Comparison of ENCODE assay signal across 17 cellular contexts in the genomic region with DNA sequence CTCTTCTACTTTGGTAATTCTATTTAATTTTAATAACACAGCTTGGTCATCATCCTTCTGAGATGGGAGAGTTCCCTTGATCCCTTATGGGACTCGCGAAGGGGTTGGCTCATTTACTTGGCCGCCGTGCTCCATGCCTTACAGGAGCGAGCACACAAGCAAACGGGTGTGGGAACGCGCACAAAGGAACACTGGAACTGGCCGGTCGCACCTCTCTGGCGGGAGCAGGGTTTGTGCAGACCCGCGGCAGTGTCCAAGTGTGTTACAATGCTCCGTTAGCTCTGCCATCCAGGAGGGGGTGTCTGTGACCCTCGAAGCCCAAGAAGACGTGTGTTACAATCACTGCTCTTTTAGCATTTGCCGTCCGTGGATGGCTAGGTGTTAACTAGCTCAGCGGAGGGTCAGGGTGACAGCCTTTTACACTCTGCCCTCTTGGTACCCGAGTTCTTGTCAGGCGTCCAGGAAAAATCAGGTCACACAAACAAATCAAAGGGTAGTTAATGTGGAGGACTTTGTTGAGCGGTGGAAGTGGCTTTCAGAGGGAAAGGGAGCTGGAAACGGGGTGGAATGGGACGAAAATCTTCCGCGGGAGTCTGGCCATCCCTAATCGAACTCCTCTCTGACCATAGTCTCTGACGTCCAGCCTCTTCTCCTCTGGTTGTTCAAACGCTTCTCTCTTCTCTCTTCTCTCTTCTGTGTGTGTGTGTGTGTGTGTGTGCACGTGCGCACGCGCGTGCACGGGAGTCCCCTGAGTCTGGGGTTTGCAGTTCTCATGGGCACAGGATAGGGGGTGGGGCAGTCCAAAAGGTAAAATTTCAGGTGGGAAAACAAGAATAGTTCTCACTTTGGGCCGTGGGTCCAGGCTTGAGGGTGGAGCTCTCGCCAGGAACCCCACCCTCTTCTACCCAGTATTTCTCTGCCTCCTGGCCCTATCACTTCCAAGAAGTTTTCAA.
A peak's percentile ranks its signal among the peaks of the same experiment; 100 is the strongest.
DNase-seq lines count a peak whose midpoint lies in the region; ATAC-seq and TF ChIP-seq lines count a peak whose summit lies in the region.
"Had no signal": no experiment of that assay in that cellular context is flagged by ENCODE, and none has a peak within 500 bp of the region (broad histone marks: within the 10 kb centered on the region; RNA-seq: fewer than 3 reads in every experiment).

No MANE protein-coding gene starts in this region.

- no peaks in the 10 kb centered on the region for H3K27me3 ChIP-seq in osteoblast (ENCODE audit: insufficient read depth, low read length)
- H3K27me3 ChIP-seq: BLaER1 treated with 17β-estradiol and CSF1 and Interleukin-3, amounts not matched to agents 10 nM and 100 nM had no signal

- H3K27ac Mint-ChIP-seq in chondrocyte (ENCODE audit: unreplicated experiment) = peak overlapping the region; percentile 36
- H3K27ac Mint-ChIP-seq: B cell; CD8-positive, alpha-beta T cell had no signal

- H2AFZ ChIP-seq in osteoblast (ENCODE audit: low read length) = no peak overlapping the region
- H2AFZ ChIP-seq: GM23248 had no signal

- no peak overlapping the region for H3K4me3 Mint-ChIP-seq in chondrocyte (ENCODE audit: unreplicated experiment)
- H3K4me3 Mint-ChIP-seq: B cell; CD8-positive, alpha-beta T cell had no signal

- H3K9me3 ChIP-seq in osteoblast (ENCODE audit: low read depth, low read length) = no peaks in the 10 kb centered on the region

- H3K4me1 Mint-ChIP-seq in chondrocyte (ENCODE audit: low read depth) = peaks cover 31% of the 10 kb centered on the region

- H3K4me2 ChIP-seq in osteoblast (ENCODE audit: insufficient read depth, low read length) = no peak overlapping the region
- H3K4me2 ChIP-seq: BLaER1 treated with 17β-estradiol and CSF1 and Interleukin-3, amounts not matched to agents 10 nM and 100 nM had no signal

- H3K4me3 ChIP-seq in osteoblast (ENCODE audit: insufficient read depth, low read length) = no peak overlapping the region
- H3K4me3 ChIP-seq: BLaER1 treated with 17β-estradiol and CSF1 and Interleukin-3, amounts not matched to agents 10 nM and 100 nM; GM23248 had no signal

- ATAC-seq in Right ventricle myocardium superior (ENCODE audit: poor library complexity) (no peak), left cardiac atrium (no peak), left lobe of liver (peak; percentile 94), GM19328 (IDR thresholded peaks at IDR 0.05; ENCODE audit: unreplicated experiment) (no peak)
- ATAC-seq: CD8-positive, alpha-beta T cell had no signal

- peaks cover 5% of the 10 kb centered on the region for H3K36me3 Mint-ChIP-seq in chondrocyte (ENCODE audit: low read depth)

- intact Hi-C loops in Right ventricle myocardium superior (cut with DNase I) (no loop called here), left cardiac atrium (cut with DNase I) (no loop called here), head of caudate nucleus (cut with DNase I) (no loop called here)

- no peaks in the 10 kb centered on the region for H3K27me3 Mint-ChIP-seq in chondrocyte (ENCODE audit: low read depth)
- H3K27me3 Mint-ChIP-seq: B cell had no signal

- H3K79me2 ChIP-seq in osteoblast (ENCODE audit: insufficient read depth, low read length) = no peaks in the 10 kb centered on the region

- H3K27ac ChIP-seq in osteoblast (ENCODE audit: low read depth, low read length) = no peak overlapping the region
- H3K27ac ChIP-seq: BLaER1 treated with 17β-estradiol and CSF1 and Interleukin-3, amounts not matched to agents 10 nM and 100 nM; GM23248; HL-60 had no signal

- no peaks in the 10 kb centered on the region for H3K36me3 ChIP-seq in osteoblast (ENCODE audit: insufficient read depth, low read length)

- no peaks in the 10 kb centered on the region for H4K20me1 ChIP-seq in osteoblast (ENCODE audit: insufficient read depth, low read length)

- DNase-seq in Right ventricle myocardium superior (peak; percentile 20), left cardiac atrium (no peak), chondrocyte (ENCODE audit: low spot score) (peak; percentile 73), left lobe of liver (ENCODE audit: low spot score) (peak; percentile 86), osteoblast (ENCODE audit: insufficient read length, low spot score, missing footprints) (peak; percentile 30), head of caudate nucleus (no peak)
- DNase-seq: Calu3; CD8-positive, alpha-beta T cell; DMS79 treated with DMSO at 0.1 percent for 48 hours; GF-D8; GM23248; HCEC 1CT; IMR-90 had no signal

- H3K4me1 ChIP-seq in osteoblast (ENCODE audit: insufficient read depth, low read length) = peaks cover 11% of the 10 kb centered on the region

- H3K9me3 Mint-ChIP-seq in chondrocyte (ENCODE audit: low read depth) = peaks cover 6% of the 10 kb centered on the region
- H3K9me3 Mint-ChIP-seq: CD8-positive, alpha-beta T cell had no signal

- TF ChIP-seq CTCF in chondrocyte (IDR thresholded peaks at IDR 0.05) (no peak), osteoblast (IDR thresholded peaks at IDR 0.05; ENCODE audit: extremely low read depth, low read depth, low read length) (no peak)

Comparison
In these comparisons a context has a peak if more than half of its experiments do, and no peak if none do; other contexts are left out.
1. DNase-seq: peak in Right ventricle myocardium superior (single experiment), chondrocyte (single experiment), left lobe of liver (single experiment) and osteoblast (single experiment); none in left cardiac atrium (single experiment) and head of caudate nucleus (0 of 42).